ENCODE assay signal across 8 cellular contexts in the genomic region with DNA sequence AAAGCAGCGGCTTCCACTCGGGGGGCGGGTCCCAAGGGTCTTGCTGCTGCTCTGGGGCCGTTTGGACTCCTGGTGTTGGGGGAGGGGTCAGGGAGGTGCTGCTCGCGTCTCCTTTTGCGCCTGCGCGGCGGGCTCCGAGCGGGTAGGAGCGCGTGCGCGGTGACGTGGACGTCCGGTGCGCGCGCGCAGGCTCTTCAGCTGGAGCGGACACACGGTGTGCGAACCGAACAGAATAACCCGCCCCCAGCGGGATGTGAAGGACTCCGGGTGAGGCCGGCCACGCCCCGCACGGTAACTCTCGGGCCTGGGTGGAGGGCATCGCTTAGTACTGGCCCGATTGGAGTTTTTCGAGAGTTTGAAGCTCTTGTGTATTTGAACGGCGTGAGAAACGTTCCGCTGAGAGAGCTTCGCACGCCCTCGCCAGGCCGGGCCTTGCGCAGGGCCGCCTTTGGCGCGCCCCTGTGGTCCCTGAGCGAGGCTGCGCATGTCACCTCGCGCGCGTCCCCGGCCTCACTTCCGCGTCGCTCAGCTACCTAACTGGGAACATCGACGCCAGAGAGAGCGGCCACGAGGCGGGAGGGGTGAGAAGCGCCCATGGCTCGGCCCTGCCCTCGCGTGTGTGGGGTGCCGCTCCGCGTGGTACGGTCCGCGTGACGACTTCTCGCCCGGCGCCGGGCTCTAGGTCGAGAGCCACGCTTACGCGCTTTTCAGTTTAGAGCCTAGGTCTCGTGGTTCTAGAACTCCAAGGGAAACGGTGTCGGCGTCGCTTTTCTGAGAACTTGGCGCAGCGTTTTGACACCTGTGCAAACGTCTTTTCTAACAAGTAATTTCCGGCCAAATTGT. TPM values are rescaled to one million over a fixed set of nuclear protein-coding genes. Genes with fewer than 3 reads are reported as not detected.
DNase-seq lines count a peak whose midpoint lies in the region; TF ChIP-seq lines count a peak whose summit lies in the region.

TSS of gene MGA (plus strand) at position 171 of the 843 bp plus-strand sequence.

- H4K20me1 ChIP-seq in GM23248 (ENCODE audit: insufficient read depth), result no peaks in the 10 kb centered on the region

- H3K9me3 ChIP-seq in GM23248 (ENCODE audit: low read depth) (no peaks in the 10 kb centered on the region), suprapubic skin (no peaks in the 10 kb centered on the region)

- peaks cover 2% of the 10 kb centered on the region for H3K27me3 Mint-ChIP-seq in activated naive CD4-positive, alpha-beta T cell treated with anti-CD3 and anti-CD28 coated beads for 36 hours (ENCODE audit: low read depth)

- peaks cover 32% of the 10 kb centered on the region for H3K4me1 Mint-ChIP-seq in activated naive CD4-positive, alpha-beta T cell treated with anti-CD3 and anti-CD28 coated beads for 36 hours (ENCODE audit: low read depth)

- H3K9me2 ChIP-seq in GM23248 (ENCODE audit: insufficient read depth), result no peaks in the 10 kb centered on the region

- H3K4me3 Mint-ChIP-seq in activated naive CD4-positive, alpha-beta T cell treated with anti-CD3 and anti-CD28 coated beads for 36 hours, result peak within 1 kb of the TSS; percentile 95

- peak; percentile 94 for DNase-seq in ELR (ENCODE audit: low read depth)
- peak; percentile 98 for DNase-seq in GM23248
- peak; percentile 47 to 65 for DNase-seq in Kasumi-1 (lab: John Stamatoyannopoulos, UW)
- DNase-seq in SHP77 treated with DMSO at 0.1 percent for 48 hours (lab: John Stamatoyannopoulos, UW), result peak; percentile 89
- DNase-seq in activated naive CD4-positive, alpha-beta T cell treated with anti-CD3 and anti-CD28 coated beads for 36 hours, result peak; percentile 84
- peak; percentile 81 for DNase-seq in globus pallidus (ENCODE audit: low spot score)
- DNase-seq in occipital lobe (lab: John Stamatoyannopoulos, UW), result peak; percentile 76
- DNase-seq in suprapubic skin (ENCODE audit: low spot score in 2 of 2), result peak; percentile 91

- H3K27ac ChIP-seq in GM23248 (peak within 1 kb of the TSS; percentile 70), suprapubic skin (peak within 1 kb of the TSS; percentile 55)

- H3K79me2 ChIP-seq in GM23248 (ENCODE audit: insufficient read depth), result peaks cover 47% of the 10 kb centered on the region

- in situ Hi-C loops in GM23248 (cut with MboI), result no loop called here

- peak within 1 kb of the TSS; percentile 81 for H3K27ac Mint-ChIP-seq in activated naive CD4-positive, alpha-beta T cell treated with anti-CD3 and anti-CD28 coated beads for 36 hours

- no peaks in the 10 kb centered on the region for H3K9me3 Mint-ChIP-seq in activated naive CD4-positive, alpha-beta T cell treated with anti-CD3 and anti-CD28 coated beads for 36 hours

- intact Hi-C loops in activated naive CD4-positive, alpha-beta T cell treated with anti-CD3 and anti-CD28 coated beads for 36 hours (cut with micrococcal nuclease), result loop anchor here (1.0 to 2.0 kb wide), 8 partner anchors 31 to 312 kb away; partner anchors contain the start of genes EHD4 and MAPKBP1

- peak within 1 kb of the TSS; percentile 74 for H3K9ac ChIP-seq in GM23248

- H3K27me3 ChIP-seq in GM23248 (replicated peaks; ENCODE audit: insufficient read depth) (no peaks in the 10 kb centered on the region), suprapubic skin (no peaks in the 10 kb centered on the region)

- H3K4me1 ChIP-seq in GM23248 (ENCODE audit: insufficient read depth) (peaks cover 19% of the 10 kb centered on the region; the same call in 1 of the 2 replicates), suprapubic skin (peaks cover 32% of the 10 kb centered on the region)

- H3K4me2 ChIP-seq in GM23248 (ENCODE audit: unreplicated experiment), result peak within 1 kb of the TSS; percentile 78

- TF ChIP-seq CTCF in suprapubic skin (IDR thresholded peaks at IDR 0.05), result no peak

- TF ChIP-seq EP300 in suprapubic skin (IDR thresholded peaks at IDR 0.05), result no peak

- H3F3A ChIP-seq in GM23248 (ENCODE audit: insufficient read depth), result peaks cover 20% of the 10 kb centered on the region

- no peak for TF ChIP-seq POLR2A in suprapubic skin (IDR thresholded peaks at IDR 0.05)

- CTCF ChIA-PET in activated naive CD4-positive, alpha-beta T cell treated with anti-CD3 and anti-CD28 coated beads for 36 hours (lab: Charles Lee), result interaction anchor here (1.0 to 1.1 kb wide), 3 partner anchors 16 to 113 kb away, joined by 3 read pairs; no protein-coding TSS in a partner anchor

- H2AFZ ChIP-seq in GM23248, result peak within 1 kb of the TSS; percentile 90

- H3K36me3 Mint-ChIP-seq in activated naive CD4-positive, alpha-beta T cell treated with anti-CD3 and anti-CD28 coated beads for 36 hours (ENCODE audit: low read depth), result peaks cover 8% of the 10 kb centered on the region

- WGBS in GM23248 (ENCODE audit: low coverage in 1 of 2, low lambda C conversion rate in 2 of 2, missing lambda C conversion rate in 2 of 2), 2 experiments, result 3 to 4% methylated on average over 83 to 91 of the region's 93 CpGs
- WGBS in suprapubic skin, result 5% methylated on average over 37 of the region's 93 CpGs

- peak within 1 kb of the TSS; percentile 74 for H3K4me3 ChIP-seq in GM23248
- H3K4me3 ChIP-seq in suprapubic skin, result peak within 1 kb of the TSS; percentile 49

- H3K36me3 ChIP-seq in GM23248 (ENCODE audit: low read depth) (no peaks in the 10 kb centered on the region), suprapubic skin (no peaks in the 10 kb centered on the region)

RNA-seq across cellular contexts. Expression of gene MGA, which starts in this region (rescaled TPM):
- total RNA-seq in GM23248 (2014; rRNA removed; shearing (Covaris generic)), result 14.8 and 28.2 TPM in 2 replicates
- polyA plus RNA-seq in GM23248 (2016; fragmentation: Nextera tagmentation; extraction: Ambion mirVana), result 11.8 and 13.2 TPM in 2 replicates
- 10 to 100 TPM; 27.4 to 28.3 TPM for total RNA-seq in activated naive CD4-positive, alpha-beta T cell treated with anti-CD3 and anti-CD28 coated beads for 36 hours
- total RNA-seq in occipital lobe, result 112 TPM
- 10 to 100 TPM; 21.0 to 44.7 (median 38.3) TPM for total RNA-seq in suprapubic skin

Comparison
In these comparisons a context has a peak if more than half of its experiments do, and no peak if none do; other contexts are left out.
1. Peak in every context shown above with its lines: DNase-seq, H3K4me3 ChIP-seq and H3K27ac ChIP-seq.